16 cellular contexts compared by ENCODE assay signal in the genomic region with DNA sequence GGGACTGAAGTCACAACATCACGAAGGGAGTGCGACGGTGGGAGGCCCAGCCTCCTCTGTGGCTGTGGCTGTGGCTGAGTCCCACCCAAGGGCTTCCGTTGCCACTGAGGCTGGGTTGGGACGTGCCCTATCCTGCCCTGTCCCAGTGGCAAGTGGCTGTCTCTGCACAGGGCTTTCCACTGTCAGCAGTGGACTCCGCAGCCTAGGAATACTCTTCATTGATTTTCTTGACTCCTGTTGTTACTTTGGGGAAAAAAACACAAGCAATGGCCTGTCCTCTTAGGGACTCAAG.
DNase-seq lines count a peak whose midpoint lies in the region; ATAC-seq, FAIRE-seq and TF ChIP-seq lines count a peak whose summit lies in the region.
"Had no signal": no experiment of that assay in that cellular context is flagged by ENCODE, and none has a peak within 500 bp of the region (broad histone marks: within the 10 kb centered on the region; RNA-seq: fewer than 3 reads in every experiment).

No MANE protein-coding gene starts in this region.

- no peak for FAIRE-seq in K562 (lab: Jason Lieb, UNC)
- no peak for FAIRE-seq in HepG2 (lab: Jason Lieb, UNC)
- no peak for FAIRE-seq in D721Med (lab: Jason Lieb, UNC)
- FAIRE-seq: A204.1, HTR-8/SVneo had no signal

- H3K9me1 ChIP-seq in K562 (ENCODE audit: control insufficient read depth, insufficient read depth, low read length), result peaks cover 5% of the 10 kb centered on the region

- no peak for TF ChIP-seq POLR2A in K562 (conservative IDR thresholded peaks at IDR 0.05)
- no peak for TF ChIP-seq POLR2A in HepG2 (IDR thresholded peaks at IDR 0.05; ENCODE audit: insufficient read depth in 1 of 2, low read depth in 2 of 2, low read length in 2 of 2)

- BruUV-seq in K562 (replicated peaks; lab: Mats Ljungman, UMichigan), result no TSS peak
- BruUV-seq in HepG2 (replicated peaks; lab: Mats Ljungman, UMichigan), result no TSS peak

- intact Hi-C loops in K562 (cut with micrococcal nuclease), result loop anchor here (10.0 kb wide), 1 partner anchor 170 kb away; no protein-coding TSS in a partner anchor
- intact Hi-C loops in HepG2 (cut with micrococcal nuclease; ENCODE audit: unreplicated experiment), result no loop called here

- in situ Hi-C loops in K562 (cut with MboI) (no loop called here), HepG2 (cut with HindIII; ENCODE audit: extremely low pct_ligation_motif_present, low pct_unique_long_range_greater_than_20kb) (no loop called here)

- peaks cover 8 to 16% of the 10 kb centered on the region in 2 donors for H3K9me3 Mint-ChIP-seq in stimulated activated naive B cell treated with anti-CD40 and anti-IgM and Interleukin-4, amounts not matched to agents 10 μg/mL and 1 μg/mL and 100 μg/mL, for 72 hours

- TF ChIP-seq RAD21 in K562 (CRISPR knock-in tag; conservative IDR thresholded peaks at IDR 0.05 in 1 of 2, IDR thresholded peaks at IDR 0.05 in 1 of 2) (no peak), HepG2 (CRISPR knock-in tag; IDR thresholded peaks at IDR 0.05) (no peak)

- WGBS in K562 (ENCODE audit: insufficient coverage, low coverage, missing lambda C conversion rate), result 95% methylated on average over 6 of the region's 6 CpGs
- WGBS in HepG2 (ENCODE audit: low lambda C conversion rate), result 99% methylated on average over 6 of the region's 6 CpGs

- H3K36me3 Mint-ChIP-seq in T-helper 17 cell (ENCODE audit: low read depth), result peaks cover 24% of the 10 kb centered on the region
- H3K36me3 Mint-ChIP-seq in stimulated activated naive B cell treated with anti-CD40 and anti-IgM and Interleukin-4, amounts not matched to agents 10 μg/mL and 1 μg/mL and 100 μg/mL, for 72 hours, result peaks cover 59 to 82% of the 10 kb centered on the region in 2 donors

- H3K9me3 ChIP-seq in T-helper 17 cell (ENCODE audit: control insufficient read depth, low read length, poor library complexity, severe bottlenecking) (no peaks in the 10 kb centered on the region), K562 (replicated peaks; ENCODE audit: control insufficient read depth, insufficient read depth, low read depth, low read length) (no peaks in the 10 kb centered on the region; the same call in 1 of the 2 replicates), HepG2 (ENCODE audit: low read length) (no peaks in the 10 kb centered on the region)

- no peak for TF ChIP-seq CTCF in K562 (IDR thresholded peaks at IDR 0.05 in 2 of 3, conservative IDR thresholded peaks at IDR 0.05 in 1 of 3; ENCODE audit: insufficient read depth in 2 of 3, low read depth in 1 of 3, low read length in 3 of 3)
- TF ChIP-seq CTCF in HepG2 (CRISPR knock-in tag; IDR thresholded peaks at IDR 0.05), result no peak
- no peak for TF ChIP-seq CTCF in D721Med (IDR thresholded peaks at IDR 0.05; ENCODE audit: insufficient read depth, missing control alignments)

- H3K27ac Mint-ChIP-seq in T-helper 17 cell, result peak overlapping the region; percentile 21
- H3K27ac Mint-ChIP-seq in stimulated activated naive B cell treated with anti-CD40 and anti-IgM and Interleukin-4, amounts not matched to agents 10 μg/mL and 1 μg/mL and 100 μg/mL, for 72 hours, result no peak overlapping the region
- H3K27ac Mint-ChIP-seq: CD4-positive, alpha-beta memory T cell; IgD-negative memory B cell had no signal

- POLR2A ChIA-PET in K562 (lab: Yijun Ruan, JAX), result interaction anchor here (1.4 to 2.1 kb wide), 2 partner anchors 8 to 11 kb away, joined by 7 to 8 read pairs; no protein-coding TSS in a partner anchor
- POLR2A ChIA-PET in HepG2 (lab: Yijun Ruan, JAX), result no interaction called here

- peaks cover 5% of the 10 kb centered on the region for H3K4me1 Mint-ChIP-seq in T-helper 17 cell
- H3K4me1 Mint-ChIP-seq in stimulated activated naive B cell treated with anti-CD40 and anti-IgM and Interleukin-4, amounts not matched to agents 10 μg/mL and 1 μg/mL and 100 μg/mL, for 72 hours, result peaks cover 0 to 7% of the 10 kb centered on the region in 2 donors
- H3K4me1 Mint-ChIP-seq: CD14-positive monocyte had no signal

- H3K9ac ChIP-seq in K562 (ENCODE audit: insufficient read depth in 1 of 2, low read depth in 2 of 2, low read length in 2 of 2) (no peak overlapping the region), HepG2 (ENCODE audit: insufficient read depth, low read depth, low read length) (no peak overlapping the region)
- H3K9ac ChIP-seq: BLaER1 had no signal

- H3K27me3 Mint-ChIP-seq in T-helper 17 cell, result no peaks in the 10 kb centered on the region
- no peaks in the 10 kb centered on the region for H3K27me3 Mint-ChIP-seq in stimulated activated naive B cell treated with anti-CD40 and anti-IgM and Interleukin-4, amounts not matched to agents 10 μg/mL and 1 μg/mL and 100 μg/mL, for 72 hours
- H3K27me3 Mint-ChIP-seq: CD4-positive, alpha-beta memory T cell; IgD-negative memory B cell had no signal

- H3K27ac ChIP-seq in K562 (ENCODE audit: extremely low read depth, low read depth, low read length) (no peak overlapping the region), HepG2 (ENCODE audit: extremely low read length, insufficient read depth, low read length) (no peak overlapping the region)
- H3K27ac ChIP-seq: BLaER1 had no signal

- H2AFZ ChIP-seq in K562 (ENCODE audit: low read depth, low read length) (no peak overlapping the region), HepG2 (ENCODE audit: low read length) (no peak overlapping the region)

- H3K27me3 ChIP-seq in K562 (ENCODE audit: control insufficient read depth in 2 of 2, insufficient read depth in 2 of 2, low read length in 2 of 2) (no peaks in the 10 kb centered on the region), HepG2 (ENCODE audit: control insufficient read depth in 1 of 2, insufficient read depth in 2 of 2, low read length in 2 of 2) (no peaks in the 10 kb centered on the region)
- H3K27me3 ChIP-seq: BLaER1 had no signal

- no peaks in the 10 kb centered on the region for H3K4me1 ChIP-seq in K562 (replicated peaks in 1 of 2; ENCODE audit: control insufficient read depth in 2 of 2, insufficient read depth in 2 of 2, low read length in 2 of 2)
- H3K4me1 ChIP-seq in HepG2 (ENCODE audit: insufficient read depth, low read length), result no peaks in the 10 kb centered on the region
- H3K4me1 ChIP-seq: BLaER1 had no signal

- ATAC-seq in T-helper 17 cell (no peak), K562 (no peak), HepG2 (peak; percentile 27), HG03159 (IDR thresholded peaks at IDR 0.05; ENCODE audit: unreplicated experiment) (no peak)
- no peak for ATAC-seq in stimulated activated naive B cell treated with anti-CD40 and anti-IgM and Interleukin-4, amounts not matched to agents 10 μg/mL and 1 μg/mL and 100 μg/mL, for 72 hours (replicated peaks)

- H3K36me3 ChIP-seq in K562 (ENCODE audit: control insufficient read depth, insufficient read depth, low read length) (peaks cover 19% of the 10 kb centered on the region), HepG2 (replicated peaks in 1 of 2; ENCODE audit: control insufficient read depth in 1 of 2, insufficient read depth in 2 of 2, low read length in 2 of 2) (peaks cover 8 to 22% of the 10 kb centered on the region in 2 experiments)

- H3K4me2 ChIP-seq in K562 (ENCODE audit: insufficient read depth, low read length) (no peak overlapping the region), HepG2 (ENCODE audit: low read depth, low read length) (no peak overlapping the region)
- H3K4me2 ChIP-seq: BLaER1 had no signal

- H3K4me3 ChIP-seq in K562 (no peak overlapping the region), HepG2 (replicated peaks in 1 of 3; ENCODE audit: insufficient read depth in 1 of 3, low read depth in 2 of 3, low read length in 3 of 3) (no peak overlapping the region)
- H3K4me3 ChIP-seq: BLaER1, HAP-1 had no signal

- CTCF ChIA-PET in K562 (lab: Yijun Ruan, JAX; ENCODE audit: low intra/inter-chr PET ratio) (no interaction called here), HepG2 (lab: Yijun Ruan, JAX; ENCODE audit: low intra/inter-chr PET ratio, low total read pairs) (no interaction called here)

- TF ChIP-seq EP300 in K562 (IDR thresholded peaks at IDR 0.05; ENCODE audit: low read length), result no peak
- TF ChIP-seq EP300 in HepG2 (IDR thresholded peaks at IDR 0.05; ENCODE audit: low read depth in 2 of 2, low read length in 2 of 2), result no peak
- no peak for TF ChIP-seq EP300 in HepG2 (CRISPR knock-in tag; IDR thresholded peaks at IDR 0.05; ENCODE audit: borderline replicate concordance)

- H3K4me3 Mint-ChIP-seq in T-helper 17 cell, result no peak overlapping the region
- H3K4me3 Mint-ChIP-seq in stimulated activated naive B cell treated with anti-CD40 and anti-IgM and Interleukin-4, amounts not matched to agents 10 μg/mL and 1 μg/mL and 100 μg/mL, for 72 hours, result no peak overlapping the region
- H3K4me3 Mint-ChIP-seq: CD14-positive monocyte; CD4-positive, alpha-beta memory T cell had no signal

- H4K20me1 ChIP-seq in K562 (replicated peaks; ENCODE audit: control insufficient read depth, insufficient read depth, low read length) (no peaks in the 10 kb centered on the region), HepG2 (ENCODE audit: insufficient read depth, low read length) (no peaks in the 10 kb centered on the region)
- H4K20me1 ChIP-seq: BLaER1 had no signal

- no peaks in the 10 kb centered on the region for H3K79me2 ChIP-seq in K562 (ENCODE audit: control insufficient read depth, insufficient read depth, low read length)
- H3K79me2 ChIP-seq in HepG2 (ENCODE audit: insufficient read depth, low read length), result no peaks in the 10 kb centered on the region

- DNase-seq in T-helper 17 cell, result no peak
- no peak for DNase-seq in K562 (ENCODE audit: extremely low read depth in 1 of 4, low spot score in 3 of 4)
- no peak for DNase-seq in HepG2 (ENCODE audit: low spot score)
- no peak for DNase-seq in D721Med (ENCODE audit: insufficient read length, low spot score)
- DNase-seq in stimulated activated naive B cell treated with anti-CD40 and anti-IgM and Interleukin-4, amounts not matched to agents 10 μg/mL and 1 μg/mL and 100 μg/mL, for 72 hours, result no peak
- DNase-seq: ACHN; CD4-positive, alpha-beta memory T cell; GF-D8; KG1 had no signal

TF ChIP-seq in K562, 482 proteins besides CTCF, POLR2A, EP300 and RAD21 (continues in another document):
- 0 out of 2 replicates have a peak, but pooled peaks have one; percentile 11 for TF ChIP-seq POLR2G (IDR thresholded peaks at IDR 0.05; ENCODE audit: low read depth, low read length)
- TF ChIP-seq JUNB (CRISPR knock-in tag; conservative IDR thresholded peaks at IDR 0.05), result no peak
- TF ChIP-seq ZC3H11A (IDR thresholded peaks at IDR 0.05; ENCODE audit: low read depth, low read length), result no peak
